ENCODE assay signal across 14 cellular contexts in the genomic region with DNA sequence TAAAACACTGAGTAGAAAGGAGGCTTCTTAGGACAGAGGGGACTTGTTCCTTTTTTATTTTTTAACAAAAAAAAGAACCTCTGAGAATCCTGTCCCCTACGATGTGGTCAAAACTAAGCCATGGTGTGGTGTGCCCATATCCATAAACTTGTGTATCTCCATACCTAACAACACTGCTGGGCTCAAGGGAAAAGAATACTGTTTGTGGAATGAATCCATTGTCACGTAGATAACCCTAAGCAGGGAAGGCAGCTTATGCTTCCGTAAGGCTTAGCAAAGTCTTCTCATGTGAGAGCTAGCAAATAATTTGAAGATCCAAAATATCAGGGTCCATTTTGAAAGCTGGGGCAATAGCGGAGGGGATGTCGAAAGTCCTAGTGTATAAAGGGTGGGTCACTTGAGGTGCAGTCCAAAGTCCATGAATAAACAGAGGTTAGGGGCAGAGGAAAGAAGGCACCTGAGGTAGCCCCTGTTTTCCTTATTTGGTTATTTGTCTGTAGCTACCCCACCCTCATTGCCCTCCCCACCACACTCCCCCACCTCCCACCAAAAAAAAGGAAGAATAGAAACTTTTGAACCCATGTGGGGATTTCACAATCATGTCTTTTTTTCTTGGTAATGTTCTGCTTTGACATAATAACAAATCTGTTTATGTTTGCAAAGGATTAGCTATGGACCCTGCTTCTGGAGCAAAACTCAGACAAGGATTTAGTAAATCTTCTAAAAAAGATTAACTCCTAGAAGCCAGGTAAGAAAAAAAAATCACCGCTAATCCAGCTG.
"Had no signal": no experiment of that assay in that cellular context is flagged by ENCODE, and none has a peak within 500 bp of the region (broad histone marks: within the 10 kb centered on the region; RNA-seq: fewer than 3 reads in every experiment).

No MANE protein-coding gene starts in this region.

- H3K27ac ChIP-seq: cardiac muscle cell, foreskin keratinocyte, skin epidermis, stomach, uterus, WERI-Rb-1 had no signal

- ATAC-seq: activated CD8-positive, alpha-beta T cell treated with anti-CD3 and anti-CD28 coated beads, Interleukin-2, amount 10 ng/mL, durations not matched to agents 7 days and 5 days; activated naive CD8-positive, alpha-beta T cell treated with anti-CD3 and anti-CD28 coated beads, Interleukin-2, amount 50 U/mL, for 24 hours; foreskin keratinocyte; left ventricle myocardium superior had no signal

- DNase-seq: activated CD4-positive, alpha-beta T cell treated with anti-CD3 and anti-CD28 coated beads for 4 hours; activated CD8-positive, alpha-beta memory T cell treated with anti-CD3 and anti-CD28 coated beads, Interleukin-2, amount 50 U/mL, for 48 hours; activated CD8-positive, alpha-beta T cell treated with anti-CD3 and anti-CD28 coated beads, Interleukin-2, amount 10 ng/mL, durations not matched to agents 7 days and 5 days; activated naive CD8-positive, alpha-beta T cell treated with anti-CD3 and anti-CD28 coated beads, Interleukin-2, amount 50 U/mL, for 24 hours; foreskin keratinocyte; left ventricle myocardium superior; retina; stomach; T1000; uterus; WERI-Rb-1 had no signal

- H3K27me3 Mint-ChIP-seq: activated naive CD8-positive, alpha-beta T cell treated with anti-CD3 and anti-CD28 coated beads, Interleukin-2, amount 50 U/mL, for 24 hours had no signal

- H3K27ac Mint-ChIP-seq: activated CD8-positive, alpha-beta T cell treated with anti-CD3 and anti-CD28 coated beads, Interleukin-2, amount 10 ng/mL, durations not matched to agents 7 days and 5 days; activated naive CD8-positive, alpha-beta T cell treated with anti-CD3 and anti-CD28 coated beads, Interleukin-2, amount 50 U/mL, for 24 hours had no signal

- H3K4me1 ChIP-seq: foreskin keratinocyte, stomach, uterus had no signal

- H3K9me3 ChIP-seq: uterus had no signal

- H3K36me3 ChIP-seq: cardiac muscle cell, stomach, uterus, WERI-Rb-1 had no signal

- H3K27me3 ChIP-seq: cardiac muscle cell, stomach, uterus had no signal

- FAIRE-seq: keratinocyte had no signal

- H3K4me3 ChIP-seq: cardiac muscle cell, skin epidermis, stomach, uterus had no signal

- H3K4me3 Mint-ChIP-seq: activated CD8-positive, alpha-beta T cell treated with anti-CD3 and anti-CD28 coated beads, Interleukin-2, amount 10 ng/mL, durations not matched to agents 7 days and 5 days; activated naive CD8-positive, alpha-beta T cell treated with anti-CD3 and anti-CD28 coated beads, Interleukin-2, amount 50 U/mL, for 24 hours had no signal
